Comparison of ENCODE assay signal across 8 cellular contexts in the genomic region with DNA sequence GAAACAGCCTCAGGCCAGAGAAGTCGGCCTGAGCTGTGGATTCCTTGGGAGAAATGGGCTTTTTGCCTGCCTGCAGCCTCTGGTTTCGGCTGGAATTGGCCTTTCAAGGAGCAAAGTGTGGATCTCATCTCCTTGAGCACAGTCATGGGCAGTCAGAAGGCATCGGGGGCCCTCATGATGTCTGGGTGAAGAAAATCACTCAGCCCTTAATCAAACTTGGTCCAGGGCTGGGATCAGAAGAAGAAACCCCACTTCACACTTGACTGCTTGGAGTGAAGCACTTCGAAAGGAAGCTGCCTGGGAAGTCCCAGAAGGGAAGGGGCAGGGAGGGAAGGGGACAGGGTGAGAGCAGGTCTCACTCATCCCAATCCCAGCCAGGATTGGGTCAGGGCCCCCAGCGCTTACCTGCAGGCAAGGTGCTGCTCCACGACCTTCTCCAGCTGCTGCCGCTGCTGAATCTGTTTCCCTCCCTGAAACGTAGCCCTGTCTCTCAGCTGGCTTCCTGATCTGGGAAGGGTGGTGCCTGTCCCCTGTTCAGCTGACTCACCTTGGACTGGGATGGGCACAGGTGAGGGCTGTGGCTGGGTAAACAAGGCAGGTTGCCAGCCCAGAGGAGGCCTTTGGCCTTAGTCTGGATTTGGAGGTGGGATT. TPM values are rescaled to one million over a fixed set of nuclear protein-coding genes. Genes with fewer than 3 reads are reported as not detected.
DNase-seq lines count a peak whose midpoint lies in the region; ATAC-seq, FAIRE-seq and TF ChIP-seq lines count a peak whose summit lies in the region.

Gene SDCBP2 (minus strand): TSS at position 460 of the 651 bp plus-strand sequence. CDS start 8,723 bp downstream, outside the sequence.

- H3K9me3 ChIP-seq in Peyer's patch (no peaks in the 10 kb centered on the region), prostate gland (no peaks in the 10 kb centered on the region), BE2C (no peaks in the 10 kb centered on the region)

- WGBS in prostate gland: 48% methylated on average over 6 of the region's 8 CpGs

- DNase-seq in DMS79 treated with DMSO at 0.1 percent for 48 hours (lab: John Stamatoyannopoulos, UW) (peak; percentile 29), Peyer's patch (peak; percentile 13 to 92 (median 89)), epithelial cell of esophagus (ENCODE audit: low read depth) (peak; percentile 87), prostate gland (ENCODE audit: low spot score) (peak; percentile 51), BE2C (no peak), natural killer cell (no peak), frontal cortex (ENCODE audit: low spot score in 2 of 2) (no peak)
- DNase-seq in stimulated activated CD4-positive, alpha-beta T cell treated with anti-CD3 and anti-CD28 coated beads, Interleukin-4, amount 100 ng/mL, for 1 hour: no peak

- intact Hi-C loops in prostate gland (cut with DNase I) (loop anchor here (5.0 kb wide), 1 partner anchor 63 kb away; the partner anchor contains the start of gene FKBP1A), natural killer cell (cut with micrococcal nuclease) (no loop called here)

- H3K27ac Mint-ChIP-seq in natural killer cell: peak within 1 kb of the TSS in 1 of 2 donors; percentile 39

- H3K4me3 ChIP-seq in Peyer's patch: peak within 1 kb of the TSS in 3 of 4 donors; percentile 34 to 76 (median 75)
- peak within 1 kb of the TSS; percentile 53 for H3K4me3 ChIP-seq in epithelial cell of esophagus (ENCODE audit: low read length)
- H3K4me3 ChIP-seq in prostate gland: no peak within 1 kb of the TSS
- H3K4me3 ChIP-seq in BE2C (ENCODE audit: low read depth, low read length): no peak within 1 kb of the TSS

- H3K4me1 ChIP-seq in Peyer's patch (peaks cover 0 to 46% (median 10%) of the 10 kb centered on the region in 4 donors), prostate gland (replicated peaks) (no peaks in the 10 kb centered on the region), BE2C (no peaks in the 10 kb centered on the region)

- H3K27me3 Mint-ChIP-seq in natural killer cell (ENCODE audit: low read depth in 2 of 2): no peaks in the 10 kb centered on the region

- H3K27ac ChIP-seq in Peyer's patch (peak within 1 kb of the TSS in 3 of 4 donors; percentile 91 to 97 (median 96)), prostate gland (peak within 1 kb of the TSS; percentile 48 to 93)

- no peaks in the 10 kb centered on the region for H3K36me3 Mint-ChIP-seq in natural killer cell

- no peak within 1 kb of the TSS for H3K4me3 Mint-ChIP-seq in natural killer cell

- H3K36me3 ChIP-seq in Peyer's patch (no peaks in the 10 kb centered on the region), prostate gland (no peaks in the 10 kb centered on the region), BE2C (no peaks in the 10 kb centered on the region)

- H3K9me3 Mint-ChIP-seq in natural killer cell: no peaks in the 10 kb centered on the region

- no peak for TF ChIP-seq CTCF in Peyer's patch (IDR thresholded peaks at IDR 0.05)
- TF ChIP-seq CTCF in epithelial cell of esophagus (IDR thresholded peaks at IDR 0.05; ENCODE audit: insufficient read depth, low read depth, low read length, missing control alignments): no peak
- no peak for TF ChIP-seq CTCF in prostate gland (IDR thresholded peaks at IDR 0.05)
- no peak for TF ChIP-seq CTCF in BE2C (IDR thresholded peaks at IDR 0.05; ENCODE audit: low read depth, low read length)
- no peak for TF ChIP-seq CTCF in natural killer cell (IDR thresholded peaks at IDR 0.05)

- H3K27me3 ChIP-seq in Peyer's patch: no peaks in the 10 kb centered on the region
- no peaks in the 10 kb centered on the region for H3K27me3 ChIP-seq in prostate gland (replicated peaks; ENCODE audit: insufficient read depth)
- no peaks in the 10 kb centered on the region for H3K27me3 ChIP-seq in BE2C

- no peak for FAIRE-seq in frontal cortex (lab: Jason Lieb, UNC)

- H3K4me1 Mint-ChIP-seq in natural killer cell: peaks cover 0 to 13% of the 10 kb centered on the region in 2 donors

- no peak for ATAC-seq in natural killer cell

- TF ChIP-seq POLR2A in Peyer's patch (IDR thresholded peaks at IDR 0.05) (peak; percentile 99), prostate gland (IDR thresholded peaks at IDR 0.05) (peak; percentile 87)

RNA-seq across cellular contexts. Expression of gene SDCBP2, which starts in this region (rescaled TPM):
- total RNA-seq in Peyer's patch (100 to 1,000 TPM in 3 of 4 donors, 10 to 100 TPM in 1; 29.7 to 361 (median 306) TPM), prostate gland (1 to 10 TPM; 4.0 to 7.3 TPM), natural killer cell (1 to 10 TPM; 2.0 to 2.7 (median 2.6) TPM), frontal cortex (3.3 TPM)
- 15.9 TPM for polyA plus RNA-seq in BE2C (2012; ENCODE audit: insufficient read depth, insufficient read length, low read depth)

Comparison
In these comparisons a context has a peak if more than half of its experiments do, and no peak if none do; other contexts are left out.
1. DNase-seq: peak in DMS79 treated with DMSO at 0.1 percent for 48 hours (single experiment), Peyer's patch (3 of 3), epithelial cell of esophagus (single experiment) and prostate gland (single experiment); none in BE2C (single experiment), stimulated activated CD4-positive, alpha-beta T cell treated with anti-CD3 and anti-CD28 coated beads, Interleukin-4, amount 100 ng/mL, for 1 hour (single experiment), natural killer cell (single experiment) and frontal cortex (0 of 2).
2. H3K4me3 ChIP-seq: peak in Peyer's patch (3 of 4) and epithelial cell of esophagus (single experiment); none in prostate gland (0 of 2) and BE2C (single experiment).